8 cellular contexts compared by ENCODE assay signal in genomic region chr12:109775172-109775881, GRCh38.
DNase-seq lines count a peak whose midpoint lies in the region; ATAC-seq and TF ChIP-seq lines count a peak whose summit lies in the region.

No MANE protein-coding gene starts in this region.

- no peak overlapping the region for H3K27ac Mint-ChIP-seq in nephron progenitor cell
- no peak overlapping the region for H3K27ac Mint-ChIP-seq in stimulated activated naive B cell treated with anti-CD40 and anti-IgM and Interleukin-4, amounts not matched to agents 10 μg/mL and 1 μg/mL and 100 μg/mL, for 72 hours

- H2AFZ ChIP-seq in OCI-LY1 (ENCODE audit: low read length) = no peak overlapping the region

- H3K4me1 Mint-ChIP-seq in nephron progenitor cell = peaks cover 6% of the 10 kb centered on the region
- H3K4me1 Mint-ChIP-seq in stimulated activated naive B cell treated with anti-CD40 and anti-IgM and Interleukin-4, amounts not matched to agents 10 μg/mL and 1 μg/mL and 100 μg/mL, for 72 hours = peaks cover 0 to 6% of the 10 kb centered on the region in 2 donors

- no peak overlapping the region for H3K4me3 ChIP-seq in OCI-LY1 (ENCODE audit: low read depth, low read length, poor library complexity, severe bottlenecking)

- ATAC-seq in HG02759 (IDR thresholded peaks at IDR 0.05; ENCODE audit: unreplicated experiment) = peak; percentile 52
- ATAC-seq in stimulated activated naive B cell treated with anti-CD40 and anti-IgM and Interleukin-4, amounts not matched to agents 10 μg/mL and 1 μg/mL and 100 μg/mL, for 72 hours (replicated peaks) = peak; percentile 81 to 83
- no peak for ATAC-seq in HG03097 (IDR thresholded peaks at IDR 0.05; ENCODE audit: low FRiP score, unreplicated experiment)

- TF ChIP-seq CTCF in OCI-LY1 (IDR thresholded peaks at IDR 0.05; ENCODE audit: low read length) = peak; percentile 68
- TF ChIP-seq CTCF in nephron progenitor cell (IDR thresholded peaks at IDR 0.05) = peak; percentile 91

- DNase-seq in CMK (ENCODE audit: low read depth) (peak; percentile 54), activated T-cell treated with anti-CD3 and anti-CD28 coated beads for 4 hours (peak; percentile 66), fibroblast of gingiva (ENCODE audit: low read depth) (peak; percentile 49), nephron progenitor cell (peak; percentile 85)
- DNase-seq in stimulated activated naive B cell treated with anti-CD40 and anti-IgM and Interleukin-4, amounts not matched to agents 10 μg/mL and 1 μg/mL and 100 μg/mL, for 72 hours = peak; percentile 31

- H3K27ac ChIP-seq in OCI-LY1 (ENCODE audit: low read depth, low read length, poor library complexity, severe bottlenecking) = no peak overlapping the region

- peaks cover 21% of the 10 kb centered on the region for H3K9me3 Mint-ChIP-seq in nephron progenitor cell
- H3K9me3 Mint-ChIP-seq in stimulated activated naive B cell treated with anti-CD40 and anti-IgM and Interleukin-4, amounts not matched to agents 10 μg/mL and 1 μg/mL and 100 μg/mL, for 72 hours = no peaks in the 10 kb centered on the region

- no peaks in the 10 kb centered on the region for H3K9me2 ChIP-seq in OCI-LY1 (ENCODE audit: low read depth, low read length)

- H3K4me1 ChIP-seq in OCI-LY1 (ENCODE audit: insufficient read depth, low read length, severe bottlenecking) = peaks cover 9% of the 10 kb centered on the region

- H3K27me3 ChIP-seq in OCI-LY1 (ENCODE audit: insufficient read depth, low read length) = no peaks in the 10 kb centered on the region

- no peak overlapping the region for H3K4me3 Mint-ChIP-seq in nephron progenitor cell
- H3K4me3 Mint-ChIP-seq in stimulated activated naive B cell treated with anti-CD40 and anti-IgM and Interleukin-4, amounts not matched to agents 10 μg/mL and 1 μg/mL and 100 μg/mL, for 72 hours = no peak overlapping the region

- H3K36me3 ChIP-seq in OCI-LY1 (ENCODE audit: insufficient read depth, low read length) = no peaks in the 10 kb centered on the region

- no peak overlapping the region for H3K4me2 ChIP-seq in OCI-LY1 (ENCODE audit: low read length)

- H3K27me3 Mint-ChIP-seq in nephron progenitor cell (ENCODE audit: low read depth, poor library complexity) = peaks cover 7% of the 10 kb centered on the region
- peaks cover 12 to 22% of the 10 kb centered on the region in 2 donors for H3K27me3 Mint-ChIP-seq in stimulated activated naive B cell treated with anti-CD40 and anti-IgM and Interleukin-4, amounts not matched to agents 10 μg/mL and 1 μg/mL and 100 μg/mL, for 72 hours

- H3K9me3 ChIP-seq in OCI-LY1 (ENCODE audit: low read length) = no peaks in the 10 kb centered on the region

- no peaks in the 10 kb centered on the region for H3K36me3 Mint-ChIP-seq in nephron progenitor cell (ENCODE audit: low read depth)
- no peaks in the 10 kb centered on the region for H3K36me3 Mint-ChIP-seq in stimulated activated naive B cell treated with anti-CD40 and anti-IgM and Interleukin-4, amounts not matched to agents 10 μg/mL and 1 μg/mL and 100 μg/mL, for 72 hours

- H3K79me2 ChIP-seq in OCI-LY1 (ENCODE audit: insufficient read depth, low read length) = no peaks in the 10 kb centered on the region

- H3F3A ChIP-seq in OCI-LY1 (ENCODE audit: insufficient read depth, low read length) = no peaks in the 10 kb centered on the region

- H4K20me1 ChIP-seq in OCI-LY1 (ENCODE audit: insufficient read depth, low read length) = no peaks in the 10 kb centered on the region

- no peak overlapping the region for H3K9ac ChIP-seq in OCI-LY1 (ENCODE audit: low read length)

Comparison
In these comparisons a context has a peak if more than half of its experiments do, and no peak if none do; other contexts are left out.
1. DNase-seq: peak in every context shown above with its lines; median percentile 85 in nephron progenitor cell; 66 in activated T-cell treated with anti-CD3 and anti-CD28 coated beads for 4 hours; 54 in CMK; 49 in fibroblast of gingiva; 31 in stimulated activated naive B cell treated with anti-CD40 and anti-IgM and Interleukin-4, amounts not matched to agents 10 μg/mL and 1 μg/mL and 100 μg/mL, for 72 hours.